In the genomic region with DNA sequence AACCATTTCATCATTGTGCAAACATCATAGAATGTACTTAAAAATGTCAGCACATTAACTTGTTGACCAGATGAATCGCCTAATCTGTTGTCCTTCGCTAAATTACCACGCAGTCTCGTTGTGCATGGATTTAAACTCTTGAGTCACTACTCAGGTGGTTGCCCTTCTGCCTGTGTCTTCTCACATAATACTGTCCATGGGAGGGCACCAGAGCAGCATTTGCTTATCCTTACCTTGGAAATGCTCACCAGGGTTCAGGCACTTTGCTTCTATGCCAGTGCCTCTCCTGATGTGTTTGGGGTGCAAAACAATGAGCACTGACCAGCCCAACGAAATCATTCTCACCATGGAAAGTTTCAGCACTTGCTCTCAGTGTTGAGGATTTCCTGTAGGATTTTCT, we compare ENCODE assay signal across 14 cellular contexts.
DNase-seq lines count a peak whose midpoint lies in the region; ATAC-seq and TF ChIP-seq lines count a peak whose summit lies in the region.
"Had no signal": no experiment of that assay in that cellular context is flagged by ENCODE, and none has a peak within 500 bp of the region (broad histone marks: within the 10 kb centered on the region; RNA-seq: fewer than 3 reads in every experiment).

No MANE protein-coding gene starts in this region.

- H3K27me3 ChIP-seq in HCT116 (ENCODE audit: insufficient read depth, low read length) (no peaks in the 10 kb centered on the region), RWPE2 (ENCODE audit: insufficient read depth, poor library complexity, severe bottlenecking) (no peaks in the 10 kb centered on the region), iPS DF 6.9 (ENCODE audit: control insufficient read depth, insufficient read depth, low read length) (no peaks in the 10 kb centered on the region), Peyer's patch (no peaks in the 10 kb centered on the region)

- 0 out of 2 replicates have a peak, but pooled peaks have one; percentile 47 for ATAC-seq in HCT116
- ATAC-seq in RWPE2 (ENCODE audit: low read depth) = no peak
- no peak for ATAC-seq in HG03342 (IDR thresholded peaks at IDR 0.05; ENCODE audit: unreplicated experiment)
- ATAC-seq: lower lobe of right lung; stimulated activated memory B cell treated with anti-CD40 and anti-IgM and Interleukin-4, amounts not matched to agents 10 μg/mL and 1 μg/mL and 100 μg/mL, for 72 hours had no signal

- H3K27ac ChIP-seq in HCT116 (ENCODE audit: low read depth, low read length) (no peak overlapping the region), RWPE2 (ENCODE audit: poor library complexity, severe bottlenecking) (no peak overlapping the region), iPS DF 6.9 (ENCODE audit: low read length) (no peak overlapping the region), Peyer's patch (no peak overlapping the region)
- H3K27ac ChIP-seq: lower lobe of right lung had no signal

- H3K36me3 ChIP-seq in HCT116 (ENCODE audit: control insufficient read depth in 1 of 2, insufficient read depth in 2 of 2, low read length in 2 of 2) (no peaks in the 10 kb centered on the region), RWPE2 (ENCODE audit: low read depth) (no peaks in the 10 kb centered on the region), iPS DF 6.9 (ENCODE audit: control insufficient read depth, insufficient read depth, low read length) (no peaks in the 10 kb centered on the region), Peyer's patch (no peaks in the 10 kb centered on the region)
- H3K36me3 ChIP-seq: lower lobe of right lung had no signal

- H3K9ac ChIP-seq in HCT116 (ENCODE audit: low read length) = no peak overlapping the region

- no peaks in the 10 kb centered on the region for H3K79me2 ChIP-seq in HCT116 (ENCODE audit: insufficient read depth, low read length)

- H2AFZ ChIP-seq in HCT116 (ENCODE audit: low read depth, low read length, poor library complexity, severe bottlenecking) = no peak overlapping the region

- WGBS in iPS DF 6.9 (ENCODE audit: insufficient coverage, insufficient read length) = no CpG with 5 or more reads among the region's 5 CpGs

- RAD21 ChIA-PET in HCT116 (lab: Charles Lee; ENCODE audit: low non-redundant PET in 1 of 2, low total read pairs in 2 of 2, uncharacterized antibody in 2 of 2, unreplicated experiment in 2 of 2) = no interaction called here

- no peaks in the 10 kb centered on the region for H3K4me1 ChIP-seq in HCT116 (ENCODE audit: control insufficient read depth in 1 of 2, insufficient read depth in 2 of 2, low read length in 2 of 2)
- no peaks in the 10 kb centered on the region for H3K4me1 ChIP-seq in RWPE2 (ENCODE audit: insufficient read depth, poor library complexity, severe bottlenecking)
- H3K4me1 ChIP-seq in iPS DF 6.9 (ENCODE audit: control insufficient read depth, insufficient read depth, low read length) = no peaks in the 10 kb centered on the region
- no peaks in the 10 kb centered on the region for H3K4me1 ChIP-seq in Peyer's patch
- H3K4me1 ChIP-seq: lower lobe of right lung had no signal

- DNase-seq in COLO668 (lab: John Stamatoyannopoulos, UW; ENCODE audit: unreplicated experiment) = peak; percentile 50
- DNase-seq in HCT116 (ENCODE audit: low read depth, low spot score) = no peak
- DNase-seq in RWPE2 (ENCODE audit: low spot score) = no peak
- peak; percentile 41 for DNase-seq in iPS DF 6.9 (ENCODE audit: low read depth, low spot score)
- no peak for DNase-seq in AML-193 (lab: John Stamatoyannopoulos, UW)
- no peak for DNase-seq in Peyer's patch
- no peak for DNase-seq in NCI-H2029 (lab: John Stamatoyannopoulos, UW)
- DNase-seq: activated CD4-positive, alpha-beta memory T cell treated with anti-CD3 and anti-CD28 coated beads for 36 hours; activated naive CD4-positive, alpha-beta T cell; COR-L47; lower lobe of right lung; NCI-H2227 treated with DMSO at 0.1 percent for 48 hours had no signal

- no peak for TF ChIP-seq POLR2A in HCT116 (IDR thresholded peaks at IDR 0.05; ENCODE audit: borderline replicate concordance, extremely low read depth, insufficient read depth, insufficient read length)
- no peak for TF ChIP-seq POLR2A in Peyer's patch (IDR thresholded peaks at IDR 0.05)

- no peak overlapping the region for H3K4me2 ChIP-seq in HCT116 (ENCODE audit: low read length)

- no peaks in the 10 kb centered on the region for H3K9me2 ChIP-seq in HCT116 (ENCODE audit: insufficient read depth)

- H3K9me3 ChIP-seq in HCT116 (ENCODE audit: control insufficient read depth in 1 of 2, insufficient read depth in 1 of 2, low read depth in 1 of 2, low read length in 2 of 2) (no peaks in the 10 kb centered on the region), RWPE2 (ENCODE audit: severe bottlenecking) (no peaks in the 10 kb centered on the region), iPS DF 6.9 (ENCODE audit: control insufficient read depth, insufficient read depth, low read length) (no peaks in the 10 kb centered on the region; the same call in 1 of the 2 replicates), Peyer's patch (no peaks in the 10 kb centered on the region)
- H3K9me3 ChIP-seq: lower lobe of right lung had no signal

- CTCF ChIA-PET in HCT116 (lab: Charles Lee) = no interaction called here

- intact Hi-C loops in HCT116 (cut with micrococcal nuclease) = no loop called here

- H3K4me3 ChIP-seq in HCT116 (replicated peaks in 1 of 2; ENCODE audit: low read depth in 1 of 2, low read length in 2 of 2) = no peak overlapping the region
- H3K4me3 ChIP-seq in RWPE2 (ENCODE audit: severe bottlenecking) = no peak overlapping the region
- no peak overlapping the region for H3K4me3 ChIP-seq in iPS DF 6.9 (ENCODE audit: low read length)
- no peak overlapping the region for H3K4me3 ChIP-seq in Peyer's patch
- H3K4me3 ChIP-seq: lower lobe of right lung had no signal

- no peaks in the 10 kb centered on the region for H4K20me1 ChIP-seq in HCT116 (ENCODE audit: insufficient read depth)

- TF ChIP-seq CTCF in HCT116 (IDR thresholded peaks at IDR 0.05 in 2 of 3, conservative IDR thresholded peaks at IDR 0.05 in 1 of 3; ENCODE audit: borderline replicate concordance in 1 of 3, insufficient read depth in 1 of 3, low read depth in 2 of 3, low read length in 2 of 3) = peak; percentile 15 to 39 (median 22); a peak in 4 of 6 replicates
- TF ChIP-seq CTCF in RWPE2 (IDR thresholded peaks at IDR 0.05; ENCODE audit: poor library complexity, severe bottlenecking) = peak; percentile 24
- TF ChIP-seq CTCF in Peyer's patch (IDR thresholded peaks at IDR 0.05) = no peak

- peak; percentile 48 for TF ChIP-seq RAD21 in HCT116 (IDR thresholded peaks at IDR 0.05; ENCODE audit: low read depth)

- no TSS peak for BruUV-seq in HCT116 (replicated peaks; lab: Mats Ljungman, UMichigan)

- POLR2A ChIA-PET in HCT116 (lab: Charles Lee) = no interaction called here

TF ChIP-seq in HCT116, 20 proteins besides CTCF, POLR2A, EP300 and RAD21:
- no peak for TF ChIP-seq EZH2phosphoT487 (IDR thresholded peaks at IDR 0.05; ENCODE audit: borderline replicate concordance)

Comparison
In these comparisons a context has a peak if more than half of its experiments do, and no peak if none do; other contexts are left out.
1. DNase-seq: peak in COLO668 (single experiment) and iPS DF 6.9 (single experiment); none in HCT116 (single experiment), RWPE2 (single experiment), AML-193 (0 of 2), Peyer's patch (0 of 3) and NCI-H2029 (single experiment).
2. CTCF ChIP-seq: peak in HCT116 (3 of 3) and RWPE2 (single experiment); none in Peyer's patch (0 of 6).